15 cellular contexts compared by ENCODE assay signal in genomic region chr18:7741640-7742039, GRCh38.
"Had no signal": no experiment of that assay in that cellular context is flagged by ENCODE, and none has a peak within 500 bp of the region (broad histone marks: within the 10 kb centered on the region; RNA-seq: fewer than 3 reads in every experiment).

No MANE protein-coding gene starts in this region.

- H3K9me3 ChIP-seq: stomach had no signal

- H3K4me1 Mint-ChIP-seq: memory B cell had no signal

- H3K4me3 ChIP-seq: breast epithelium, stomach had no signal

- DNase-seq: activated CD4-positive, alpha-beta T cell treated with anti-CD3 and anti-CD28 coated beads for 1 hour; activated CD4-positive, alpha-beta T cell treated with anti-CD3 and anti-CD28 coated beads, Interleukin-2, amount 50 U/mL, for 4 hours; activated naive CD4-positive, alpha-beta T cell treated with Interleukin-2 at 50 U/mL for 16 hours; activated T-cell treated with anti-CD3 and anti-CD28 coated beads for 4 hours; aorta; foreskin fibroblast; left colon; stimulated activated CD4-positive, alpha-beta T cell treated with anti-CD3 and anti-CD28 coated beads, Interleukin-1b, Interleukin-23, amount 100 ng/mL, for 48 hours; stomach had no signal

- H3K4me1 ChIP-seq: breast epithelium had no signal

- H3K27ac Mint-ChIP-seq: activated T-helper 17 cell treated with anti-CD3 and anti-CD28 coated beads, Interleukin-2, amount 50 U/mL, for 72 hours; memory B cell; natural killer cell treated with Interleukin-12 subunit alpha and Interleukin-12 subunit beta and Interleukin-15 and Interleukin-18, amount 100 ng/mL, for 72 hours; T-helper 2 cell treated with Interferon-gamma antibody and Interleukin-4, amounts not matched to agents 5 μg/mL and 100 μg/mL, for 36 hours had no signal

- H3K36me3 Mint-ChIP-seq: memory B cell had no signal

- H3K27ac ChIP-seq: breast epithelium had no signal

- H3K36me3 ChIP-seq: breast epithelium, stomach had no signal

- ATAC-seq: activated T-helper 17 cell treated with anti-CD3 and anti-CD28 coated beads, Interleukin-2, amount 50 U/mL, for 72 hours; left colon; natural killer cell treated with Interleukin-12 subunit alpha and Interleukin-12 subunit beta and Interleukin-15 and Interleukin-18, amount 100 ng/mL, for 72 hours; sciatic nerve had no signal

- H3K4me3 Mint-ChIP-seq: activated T-helper 17 cell treated with anti-CD3 and anti-CD28 coated beads, Interleukin-2, amount 50 U/mL, for 72 hours; memory B cell; natural killer cell treated with Interleukin-12 subunit alpha and Interleukin-12 subunit beta and Interleukin-15 and Interleukin-18, amount 100 ng/mL, for 72 hours; T-helper 2 cell treated with Interferon-gamma antibody and Interleukin-4, amounts not matched to agents 5 μg/mL and 100 μg/mL, for 36 hours had no signal

- H3K27me3 Mint-ChIP-seq: activated T-helper 17 cell treated with anti-CD3 and anti-CD28 coated beads, Interleukin-2, amount 50 U/mL, for 72 hours; memory B cell; natural killer cell treated with Interleukin-12 subunit alpha and Interleukin-12 subunit beta and Interleukin-15 and Interleukin-18, amount 100 ng/mL, for 72 hours had no signal

- H3K27me3 ChIP-seq: breast epithelium, stomach had no signal
